ENCODE assay signal across 30 cellular contexts in the genomic region with DNA sequence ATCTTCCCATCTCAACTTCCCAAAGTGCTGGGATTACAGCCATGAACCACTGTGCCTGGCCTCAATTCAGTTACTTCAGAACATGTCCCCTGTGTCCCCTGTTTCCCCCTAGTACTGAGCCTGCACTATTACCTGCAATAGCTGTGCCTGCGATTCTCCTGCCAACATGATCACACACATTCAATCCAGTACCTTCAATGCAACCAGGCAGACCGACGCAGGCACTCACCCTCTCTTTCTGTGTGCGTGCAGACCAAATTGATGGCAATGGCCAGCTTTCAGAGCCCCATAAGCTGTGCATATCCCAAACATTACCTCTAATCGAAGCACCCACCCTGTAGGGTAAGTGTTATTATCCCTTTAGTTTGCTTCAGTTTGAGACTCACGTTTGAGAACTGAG.
"Had no signal": no experiment of that assay in that cellular context is flagged by ENCODE, and none has a peak within 500 bp of the region (broad histone marks: within the 10 kb centered on the region; RNA-seq: fewer than 3 reads in every experiment).

No MANE protein-coding gene starts in this region.

- H3K9ac ChIP-seq: SK-N-SH had no signal

- H3K9me2 ChIP-seq: SK-N-SH had no signal

- H3K4me3 ChIP-seq: MG63, PC-9, SJCRH30 had no signal

- DNase-seq: Kasumi-1, KG1, MG63, NCI-H1092, NCI-H1105, NCI-H1417 treated with DMSO at 0.1 percent for 48 hours, NCI-H1436 treated with DMSO at 0.1 percent for 48 hours, NCI-H1694 treated with DMSO at 0.1 percent for 48 hours, NCI-H187 treated with DMSO at 0.1 percent for 48 hours, NCI-H2029, NCI-H2081, NCI-H2171 treated with DMSO at 0.1 percent for 48 hours, NCI-H2227 treated with DMSO at 0.1 percent for 48 hours, NCI-H345, NCI-H446 treated with DMSO at 0.1 percent for 48 hours, NCI-H510A, NCI-H524, NCI-H526, NCI-H69, NCI-H748 treated with DMSO at 0.1 percent for 48 hours, NCI-H82, PC-9, SHP77, SIG-M5, SJCRH30, SK-N-SH, SW 1271, T-helper 1 cell had no signal

- H3K9me3 ChIP-seq: MG63, SJCRH30, SK-N-SH had no signal

- H2AFZ ChIP-seq: PC-9 had no signal

- FAIRE-seq: RCC 7860 had no signal

- H3K36me3 ChIP-seq: MG63, SJCRH30 had no signal

- ATAC-seq: Panc1 had no signal

- H3K27ac ChIP-seq: PC-9 had no signal

- H3K27me3 ChIP-seq: SJCRH30 had no signal

- H3K4me2 ChIP-seq: PC-9, SK-N-SH had no signal
